ENCODE assay signal across 23 cellular contexts in genomic region chr3:169501080-169501479, GRCh38.
"Had no signal": no experiment of that assay in that cellular context is flagged by ENCODE, and none has a peak within 500 bp of the region (broad histone marks: within the 10 kb centered on the region; RNA-seq: fewer than 3 reads in every experiment).

No MANE protein-coding gene starts in this region.

- DNase-seq: colonic mucosa; cortex of kidney; effector CD8-positive, alpha-beta T cell; effector memory CD8-positive, alpha-beta T cell; endodermal cell; erythroblast; esophagus squamous epithelium; foreskin fibroblast; foreskin melanocyte; gastrocnemius medialis; glutamatergic neuron; head of caudate nucleus; heart right ventricle; hippocampal formation; left cardiac atrium; left lung; left ventricle myocardium superior; lower lobe of right lung; mesenchymal stem cell; mucosa of descending colon; naive B cell had no signal

- H3K36me3 ChIP-seq: colonic mucosa, esophagus squamous epithelium, gastrocnemius medialis, heart right ventricle, left lung, lower lobe of right lung had no signal

- H3K4me1 ChIP-seq: colonic mucosa, esophagus squamous epithelium, gastrocnemius medialis, left lung, lower lobe of right lung had no signal

- H3K9me3 ChIP-seq: colonic mucosa, esophagus squamous epithelium, gastrocnemius medialis, left lung, lower lobe of right lung, mucosa of descending colon had no signal

- H3K4me3 ChIP-seq: colonic mucosa, esophagus squamous epithelium, gastrocnemius medialis, heart right ventricle, left lung, lower lobe of right lung, mucosa of descending colon had no signal

- H3K27me3 ChIP-seq: colonic mucosa, esophagus squamous epithelium, gastrocnemius medialis, heart right ventricle, left lung had no signal

- H3K27ac ChIP-seq: colonic mucosa, epithelial cell of prostate, esophagus squamous epithelium, gastrocnemius medialis, heart right ventricle, left lung, lower lobe of right lung had no signal

- ATAC-seq: effector memory CD8-positive, alpha-beta T cell; esophagus mucosa; gastrocnemius medialis; heart right ventricle; left cardiac atrium; left lung; left ventricle myocardium superior; lower lobe of right lung; mucosa of descending colon had no signal
